ENCODE assay signal across 8 cellular contexts in genomic region chr1:146938242-146938902, GRCh38. TPM values are rescaled to one million over a fixed set of nuclear protein-coding genes. Genes with fewer than 3 reads are reported as not detected.
DNase-seq lines count a peak whose midpoint lies in the region; ATAC-seq, FAIRE-seq and TF ChIP-seq lines count a peak whose summit lies in the region.
"Not testable (repeated sequence)": the region's sequence is repeated elsewhere in the genome, so short reads cannot be mapped to it uniquely, and the experiment has no call there.

TSS of gene NBPF12 (plus strand) at chr1:146938324. CDS start at chr1:146960144, 21,820 bp downstream.

- H3K4me1 ChIP-seq in small intestine (ENCODE audit: control insufficient read depth in 2 of 2, insufficient read depth in 1 of 2, low read depth in 1 of 2, low read length in 1 of 2) = not testable (repeated sequence)

- H3K4me3 ChIP-seq in bronchial epithelial cell (ENCODE audit: low read depth, low read length) (peak within 1 kb of the TSS; percentile 64), small intestine (ENCODE audit: low read depth in 1 of 2, low read length in 2 of 2) (peak within 1 kb of the TSS; percentile 57 to 74)

- not testable (repeated sequence) for H3K36me3 ChIP-seq in bronchial epithelial cell (ENCODE audit: control insufficient read depth, insufficient read depth, low read length); small intestine (ENCODE audit: control insufficient read depth in 2 of 2, insufficient read depth in 2 of 2, low read length in 2 of 2)

- H3K9me3 Mint-ChIP-seq in WTC11 = not testable (repeated sequence)

- FAIRE-seq in bronchial epithelial cell (lab: Jason Lieb, UNC); small intestine (lab: Jason Lieb, UNC): not testable (repeated sequence)

- WGBS in small intestine, 3 donors = 0 to 1% (median 0%) methylated on average over 49 to 58 of the region's 61 CpGs

- H3K9me3 ChIP-seq in small intestine (ENCODE audit: control insufficient read depth, low read depth) = not testable (repeated sequence)

- not testable (repeated sequence) for H3K36me3 Mint-ChIP-seq in WTC11

- CTCF ChIA-PET in WTC11 (lab: Charles Lee) = not testable (repeated sequence)

- H3K27ac Mint-ChIP-seq in WTC11 = peak within 1 kb of the TSS; percentile 92; the same call in 1 of the 2 replicates

- H3K4me1 Mint-ChIP-seq in WTC11 = peaks cover 11% of the 10 kb centered on the region

- TF ChIP-seq CTCF in WTC11 (IDR thresholded peaks at IDR 0.05); bronchial epithelial cell (IDR thresholded peaks at IDR 0.05; ENCODE audit: insufficient read depth, low read length, severe bottlenecking): not testable (repeated sequence)

- peak; percentile 41 for TF ChIP-seq POLR2A in GM18951 (IDR thresholded peaks at IDR 0.05; ENCODE audit: extremely low read depth, insufficient read depth, insufficient read length)

- H3K27me3 Mint-ChIP-seq in WTC11 (ENCODE audit: low read depth) = not testable (repeated sequence)

- POLR2A ChIA-PET in WTC11 (lab: Charles Lee) = not testable (repeated sequence)

- ATAC-seq in HG03175 (IDR thresholded peaks at IDR 0.05; ENCODE audit: unreplicated experiment) (peak; percentile 71), WTC11 (peak; percentile 92)

- DNase-seq in AG08395 (ENCODE audit: low spot score) = peak; percentile 63
- peak; percentile 87 for DNase-seq in NCI-H345 treated with DMSO at 0.1 percent for 48 hours (lab: John Stamatoyannopoulos, UW; ENCODE audit: unreplicated experiment)
- peak; percentile 82 for DNase-seq in WTC11 (ENCODE audit: low spot score)
- DNase-seq in bronchial epithelial cell (ENCODE audit: low read depth) = peak; percentile 66
- peak; percentile 81 for DNase-seq in inferior parietal cortex (ENCODE audit: extremely low spot score)
- DNase-seq in small intestine = peak; percentile 74

- peak within 1 kb of the TSS; percentile 68 to 84 for H3K27ac ChIP-seq in small intestine (ENCODE audit: low read depth in 1 of 2, low read length in 1 of 2)

- H3K27me3 ChIP-seq in bronchial epithelial cell (ENCODE audit: control insufficient read depth, insufficient read depth, low read length); small intestine (ENCODE audit: control insufficient read depth in 2 of 2, insufficient read depth in 2 of 2, low read length in 2 of 2): not testable (repeated sequence)

- H3K4me3 Mint-ChIP-seq in WTC11 = peak within 1 kb of the TSS; percentile 82

- in situ Hi-C loops in GM18951 (cut with MboI; ENCODE audit: low sequenced_read_pairs, unreplicated experiment) = loop anchor here (25.0 kb wide), 1 partner anchor 1224 kb away; the partner anchor contains the start of gene NBPF11

RNA-seq across cellular contexts. Expression of gene NBPF12, which starts in this region (rescaled TPM):
- 5.1 to 5.9 TPM (median 5.2 TPM) in 3 replicates for total RNA-seq in WTC11 (2021)
- 7.7 and 8.4 TPM in 2 replicates for total RNA-seq in bronchial epithelial cell
- 1 to 10 TPM; 4.6 to 6.9 (median 5.1) TPM for polyA plus RNA-seq in small intestine

Comparison
In these comparisons a context has a peak if more than half of its experiments do, and no peak if none do; other contexts are left out.
1. Peak in every context shown above with its lines: DNase-seq, ATAC-seq, H3K4me3 ChIP-seq and H3K27ac ChIP-seq.